33 cellular contexts compared by ENCODE assay signal in the genomic region with DNA sequence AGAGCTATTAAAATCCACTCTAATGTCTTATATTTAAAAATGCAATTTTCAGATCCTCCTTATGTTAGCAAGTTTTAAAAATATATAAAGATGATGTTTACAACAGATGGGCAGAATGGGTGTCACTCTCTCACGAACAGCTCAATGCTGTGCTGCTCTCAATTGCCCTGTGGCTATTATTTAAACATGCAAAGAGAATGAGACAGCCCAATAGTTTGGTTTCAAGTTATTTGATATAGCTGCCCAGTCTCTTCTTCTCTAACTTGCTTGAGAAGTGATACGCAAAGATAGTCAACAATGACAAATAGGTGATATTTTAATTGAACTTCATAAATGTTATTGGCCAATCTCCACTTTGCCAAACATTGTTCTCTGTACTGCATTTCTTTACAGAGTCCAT.
"Had no signal": no experiment of that assay in that cellular context is flagged by ENCODE, and none has a peak within 500 bp of the region (broad histone marks: within the 10 kb centered on the region; RNA-seq: fewer than 3 reads in every experiment).

No MANE protein-coding gene starts in this region.

- FAIRE-seq: colon had no signal

- H3K27me3 ChIP-seq: adrenal gland, body of pancreas, esophagus muscularis mucosa, foreskin keratinocyte, gastrocnemius medialis, heart left ventricle had no signal

- H3K4me3 ChIP-seq: adrenal gland, body of pancreas, esophagus muscularis mucosa, gastrocnemius medialis, heart left ventricle had no signal

- DNase-seq: activated B cell treated with CpG ODN at 0.5 μM for 24 hours; activated CD4-positive, alpha-beta T cell treated with anti-CD3 and anti-CD28 coated beads for 48 hours; activated CD4-positive, alpha-beta T cell treated with anti-CD3 and anti-CD28 coated beads, Interleukin-2, amount 50 U/mL, for 1 hour; activated CD4-positive, alpha-beta T cell treated with anti-CD3 and anti-CD28 coated beads, Interleukin-2, amount 50 U/mL, for 48 hours; activated CD8-positive, alpha-beta memory T cell treated with anti-CD3 and anti-CD28 coated beads for 24 hours; activated CD8-positive, alpha-beta T cell treated with anti-CD3 and anti-CD28 coated beads for 36 hours; activated effector memory CD4-positive, alpha-beta T cell treated with Interleukin-2 at 50 U/mL for 16 hours; activated gamma-delta T cell treated with Interleukin-2 at 50 U/mL for 16 hours; activated naive CD4-positive, alpha-beta T cell treated with anti-CD3 and anti-CD28 coated beads for 36 hours; activated naive CD8-positive, alpha-beta T cell treated with anti-CD3 and anti-CD28 coated beads for 36 hours; activated naive CD8-positive, alpha-beta T cell treated with anti-CD3 and anti-CD28 coated beads, Interleukin-2, amount 50 U/mL, for 24 hours; activated T-cell treated with anti-CD3 and anti-CD28 coated beads, Interleukin-2, amount 50 U/mL, for 4 hours; adrenal gland; amygdala; aorta; body of pancreas; caudate nucleus; cortex of kidney; dermis blood vessel endothelial cell; effector CD4-positive, alpha-beta T cell; effector memory CD8-positive, alpha-beta T cell; erythroblast; foreskin keratinocyte; gastrocnemius medialis; glutamatergic neuron; heart left ventricle; T-helper 17 cell; T1000; WERI-Rb-1 had no signal

- H3K4me1 ChIP-seq: adrenal gland, body of pancreas, esophagus muscularis mucosa, gastrocnemius medialis, heart left ventricle had no signal

- H3K27ac ChIP-seq: adrenal gland, body of pancreas, esophagus muscularis mucosa, foreskin keratinocyte, gastrocnemius medialis, heart left ventricle, WERI-Rb-1 had no signal

- H3K36me3 ChIP-seq: adrenal gland, esophagus muscularis mucosa, gastrocnemius medialis, heart left ventricle, WERI-Rb-1 had no signal

- H3K9me3 ChIP-seq: adrenal gland, body of pancreas, esophagus muscularis mucosa, gastrocnemius medialis, heart left ventricle had no signal

- ATAC-seq: activated CD4-positive, CD25-positive, alpha-beta regulatory T cell treated with anti-CD3 and anti-CD28 coated beads, Interleukin-2, amount 50 U/mL, for 24 hours; activated CD8-positive, alpha-beta T cell treated with anti-CD3 and anti-CD28 coated beads for 36 hours; activated naive CD8-positive, alpha-beta T cell treated with anti-CD3 and anti-CD28 coated beads, Interleukin-2, amount 50 U/mL, for 24 hours; activated T-cell treated with anti-CD3 and anti-CD28 coated beads, Interleukin-2, amount 50 U/mL, for 4 hours; activated T-helper 17 cell treated with anti-CD3 and anti-CD28 coated beads, Interleukin-2, amount 50 U/mL, for 72 hours; body of pancreas; effector memory CD8-positive, alpha-beta T cell; foreskin keratinocyte; gastrocnemius medialis; heart left ventricle; T-helper 17 cell had no signal
